Comparison of ENCODE assay signal across 1 cellular context in the genomic region with DNA sequence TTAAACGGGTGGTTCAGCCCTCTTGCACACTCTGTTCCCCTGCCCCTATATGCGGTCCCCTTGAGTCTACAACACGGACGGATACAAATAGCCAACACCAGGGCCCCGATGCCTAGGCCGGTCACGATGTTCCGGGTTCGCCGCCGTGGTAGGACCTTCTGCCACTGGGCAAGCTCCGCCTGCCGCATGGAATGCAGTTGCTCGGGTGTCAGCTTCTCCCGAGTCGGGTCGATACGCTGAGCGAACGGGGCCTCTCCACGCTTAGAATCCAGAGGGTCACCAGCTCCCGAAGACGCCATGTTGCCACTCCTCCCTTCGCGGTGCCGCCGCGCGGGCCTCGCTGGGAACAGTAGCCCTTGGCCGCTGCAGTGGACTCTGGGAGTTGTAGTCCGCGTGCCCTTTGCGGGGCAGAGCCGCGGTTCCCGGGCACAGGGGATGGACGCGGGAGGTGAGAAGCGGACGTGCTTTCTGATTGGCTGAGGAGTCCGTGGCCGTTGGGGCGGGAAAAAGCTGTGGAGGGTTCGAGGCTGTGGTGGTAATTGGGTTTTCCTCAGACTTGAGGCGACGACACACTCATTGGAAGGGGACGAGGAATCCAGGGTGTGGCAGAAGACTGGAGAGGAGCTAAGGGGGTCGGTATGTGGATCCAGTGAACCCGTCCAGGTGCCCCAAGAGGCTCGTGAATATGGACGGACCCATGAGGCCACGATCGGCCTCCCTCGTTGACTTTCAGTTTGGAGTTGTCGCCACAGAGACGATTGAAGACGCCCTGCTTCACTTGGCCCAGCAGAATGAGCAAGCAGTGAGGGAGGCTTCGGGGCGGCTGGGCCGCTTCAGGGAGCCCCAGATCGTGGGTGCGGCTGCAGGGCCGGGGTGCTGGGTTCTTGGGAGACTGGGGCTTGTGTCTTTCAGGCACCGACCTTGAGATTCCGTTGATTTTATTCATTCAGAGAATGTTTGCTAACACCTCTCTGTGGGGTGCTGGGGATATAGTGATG.
TF ChIP-seq lines count a peak whose summit lies in the region.

A gene with protein sequence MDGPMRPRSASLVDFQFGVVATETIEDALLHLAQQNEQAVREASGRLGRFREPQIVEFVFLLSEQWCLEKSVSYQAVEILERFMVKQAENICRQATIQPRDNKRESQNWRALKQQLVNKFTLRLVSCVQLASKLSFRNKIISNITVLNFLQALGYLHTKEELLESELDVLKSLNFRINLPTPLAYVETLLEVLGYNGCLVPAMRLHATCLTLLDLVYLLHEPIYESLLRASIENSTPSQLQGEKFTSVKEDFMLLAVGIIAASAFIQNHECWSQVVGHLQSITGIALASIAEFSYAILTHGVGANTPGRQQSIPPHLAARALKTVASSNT (plus strand): TSS at position 479 of the 998 bp plus-strand sequence. CDS start 207 bp downstream, at position 686.
A gene with protein sequence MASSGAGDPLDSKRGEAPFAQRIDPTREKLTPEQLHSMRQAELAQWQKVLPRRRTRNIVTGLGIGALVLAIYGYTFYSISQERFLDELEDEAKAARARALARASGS (minus strand): TSS at position 322 of the 998 bp plus-strand sequence. CDS start 23 bp downstream, at position 299.

TF ChIP-seq in GM12878, 131 proteins besides CTCF, POLR2A, EP300 and RAD21 (continues in another document):
- TF ChIP-seq BACH1 (IDR thresholded peaks at IDR 0.05; ENCODE audit: borderline replicate concordance) (0 out of 2 replicates have a peak, but pooled peaks have one; percentile 18), RBBP5 (conservative IDR thresholded peaks at IDR 0.05) (no peak), HDAC6 (IDR thresholded peaks at IDR 0.05; ENCODE audit: unreplicated experiment) (no peak), NR2F1 (conservative IDR thresholded peaks at IDR 0.05) (no peak), CHD4 (IDR thresholded peaks at IDR 0.05) (no peak), NR2C1 (IDR thresholded peaks at IDR 0.05) (peak; percentile 80), MTA3 (IDR thresholded peaks at IDR 0.05; ENCODE audit: borderline replicate concordance, low read length) (no peak), SP1 (IDR thresholded peaks at IDR 0.05; ENCODE audit: low read depth, low read length) (no peak), SMC3 (IDR thresholded peaks at IDR 0.05; ENCODE audit: borderline replicate concordance, low read length) (no peak), ASH2L (IDR thresholded peaks at IDR 0.05; ENCODE audit: borderline replicate concordance, low read depth) (no peak), RB1 (IDR thresholded peaks at IDR 0.05; ENCODE audit: borderline replicate concordance) (peak; percentile 70), CHD2 (IDR thresholded peaks at IDR 0.05; ENCODE audit: borderline replicate concordance, low read depth, low read length) (peak; percentile 62; the same call in 1 of the 2 replicates), SUZ12 (IDR thresholded peaks at IDR 0.05; ENCODE audit: unreplicated experiment) (no peak), BCLAF1 (IDR thresholded peaks at IDR 0.05) (no peak), TARDBP (IDR thresholded peaks at IDR 0.05; ENCODE audit: borderline replicate concordance) (peak; percentile 83), USF2 (IDR thresholded peaks at IDR 0.05; ENCODE audit: borderline replicate concordance, low read depth, low read length) (no peak), HDGF (IDR thresholded peaks at IDR 0.05) (peak; percentile 80), HSF1 (IDR thresholded peaks at IDR 0.05; ENCODE audit: low read depth, low read length) (no peak), RUNX3 (IDR thresholded peaks at IDR 0.05; ENCODE audit: low read length) (no peak), ZBED1 (IDR thresholded peaks at IDR 0.05; ENCODE audit: borderline replicate concordance) (no peak), DPF2 (IDR thresholded peaks at IDR 0.05) (no peak), BHLHE40 (IDR thresholded peaks at IDR 0.05; ENCODE audit: borderline replicate concordance in 1 of 2, low read depth in 2 of 2, low read length in 1 of 2) (peak in 1 of 2 experiments; percentile 44; a peak in 1 of 4 replicates), MEF2B (IDR thresholded peaks at IDR 0.05; ENCODE audit: partially characterized antibody, poor library complexity, severe bottlenecking) (peak; percentile 42), PAX8 (IDR thresholded peaks at IDR 0.05) (no peak), USF1 (IDR thresholded peaks at IDR 0.05; ENCODE audit: borderline replicate concordance, extremely low read length, insufficient read depth, low read depth, low read length) (no peak), MYB (IDR thresholded peaks at IDR 0.05; ENCODE audit: borderline replicate concordance, low read depth, low read length) (no peak)
- TF ChIP-seq, protein P1, sequence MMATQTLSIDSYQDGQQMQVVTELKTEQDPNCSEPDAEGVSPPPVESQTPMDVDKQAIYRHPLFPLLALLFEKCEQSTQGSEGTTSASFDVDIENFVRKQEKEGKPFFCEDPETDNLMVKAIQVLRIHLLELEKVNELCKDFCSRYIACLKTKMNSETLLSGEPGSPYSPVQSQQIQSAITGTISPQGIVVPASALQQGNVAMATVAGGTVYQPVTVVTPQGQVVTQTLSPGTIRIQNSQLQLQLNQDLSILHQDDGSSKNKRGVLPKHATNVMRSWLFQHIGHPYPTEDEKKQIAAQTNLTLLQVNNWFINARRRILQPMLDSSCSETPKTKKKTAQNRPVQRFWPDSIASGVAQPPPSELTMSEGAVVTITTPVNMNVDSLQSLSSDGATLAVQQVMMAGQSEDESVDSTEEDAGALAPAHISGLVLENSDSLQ (IDR thresholded peaks at IDR 0.05), result no peak
- TF ChIP-seq, protein P2, sequence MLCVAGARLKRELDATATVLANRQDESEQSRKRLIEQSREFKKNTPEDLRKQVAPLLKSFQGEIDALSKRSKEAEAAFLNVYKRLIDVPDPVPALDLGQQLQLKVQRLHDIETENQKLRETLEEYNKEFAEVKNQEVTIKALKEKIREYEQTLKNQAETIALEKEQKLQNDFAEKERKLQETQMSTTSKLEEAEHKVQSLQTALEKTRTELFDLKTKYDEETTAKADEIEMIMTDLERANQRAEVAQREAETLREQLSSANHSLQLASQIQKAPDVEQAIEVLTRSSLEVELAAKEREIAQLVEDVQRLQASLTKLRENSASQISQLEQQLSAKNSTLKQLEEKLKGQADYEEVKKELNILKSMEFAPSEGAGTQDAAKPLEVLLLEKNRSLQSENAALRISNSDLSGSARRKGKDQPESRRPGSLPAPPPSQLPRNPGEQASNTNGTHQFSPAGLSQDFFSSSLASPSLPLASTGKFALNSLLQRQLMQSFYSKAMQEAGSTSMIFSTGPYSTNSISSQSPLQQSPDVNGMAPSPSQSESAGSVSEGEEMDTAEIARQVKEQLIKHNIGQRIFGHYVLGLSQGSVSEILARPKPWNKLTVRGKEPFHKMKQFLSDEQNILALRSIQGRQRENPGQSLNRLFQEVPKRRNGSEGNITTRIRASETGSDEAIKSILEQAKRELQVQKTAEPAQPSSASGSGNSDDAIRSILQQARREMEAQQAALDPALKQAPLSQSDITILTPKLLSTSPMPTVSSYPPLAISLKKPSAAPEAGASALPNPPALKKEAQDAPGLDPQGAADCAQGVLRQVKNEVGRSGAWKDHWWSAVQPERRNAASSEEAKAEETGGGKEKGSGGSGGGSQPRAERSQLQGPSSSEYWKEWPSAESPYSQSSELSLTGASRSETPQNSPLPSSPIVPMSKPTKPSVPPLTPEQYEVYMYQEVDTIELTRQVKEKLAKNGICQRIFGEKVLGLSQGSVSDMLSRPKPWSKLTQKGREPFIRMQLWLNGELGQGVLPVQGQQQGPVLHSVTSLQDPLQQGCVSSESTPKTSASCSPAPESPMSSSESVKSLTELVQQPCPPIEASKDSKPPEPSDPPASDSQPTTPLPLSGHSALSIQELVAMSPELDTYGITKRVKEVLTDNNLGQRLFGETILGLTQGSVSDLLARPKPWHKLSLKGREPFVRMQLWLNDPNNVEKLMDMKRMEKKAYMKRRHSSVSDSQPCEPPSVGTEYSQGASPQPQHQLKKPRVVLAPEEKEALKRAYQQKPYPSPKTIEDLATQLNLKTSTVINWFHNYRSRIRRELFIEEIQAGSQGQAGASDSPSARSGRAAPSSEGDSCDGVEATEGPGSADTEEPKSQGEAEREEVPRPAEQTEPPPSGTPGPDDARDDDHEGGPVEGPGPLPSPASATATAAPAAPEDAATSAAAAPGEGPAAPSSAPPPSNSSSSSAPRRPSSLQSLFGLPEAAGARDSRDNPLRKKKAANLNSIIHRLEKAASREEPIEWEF (IDR thresholded peaks at IDR 0.05; ENCODE audit: insufficient replicate concordance, low read depth, low read length), result no peak
- TF ChIP-seq, protein P3, sequence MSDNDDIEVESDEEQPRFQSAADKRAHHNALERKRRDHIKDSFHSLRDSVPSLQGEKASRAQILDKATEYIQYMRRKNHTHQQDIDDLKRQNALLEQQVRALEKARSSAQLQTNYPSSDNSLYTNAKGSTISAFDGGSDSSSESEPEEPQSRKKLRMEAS (IDR thresholded peaks at IDR 0.05; ENCODE audit: low read depth, low read length), result peak; percentile 71; the same call in 1 of the 2 replicates
- TF ChIP-seq, protein P4, sequence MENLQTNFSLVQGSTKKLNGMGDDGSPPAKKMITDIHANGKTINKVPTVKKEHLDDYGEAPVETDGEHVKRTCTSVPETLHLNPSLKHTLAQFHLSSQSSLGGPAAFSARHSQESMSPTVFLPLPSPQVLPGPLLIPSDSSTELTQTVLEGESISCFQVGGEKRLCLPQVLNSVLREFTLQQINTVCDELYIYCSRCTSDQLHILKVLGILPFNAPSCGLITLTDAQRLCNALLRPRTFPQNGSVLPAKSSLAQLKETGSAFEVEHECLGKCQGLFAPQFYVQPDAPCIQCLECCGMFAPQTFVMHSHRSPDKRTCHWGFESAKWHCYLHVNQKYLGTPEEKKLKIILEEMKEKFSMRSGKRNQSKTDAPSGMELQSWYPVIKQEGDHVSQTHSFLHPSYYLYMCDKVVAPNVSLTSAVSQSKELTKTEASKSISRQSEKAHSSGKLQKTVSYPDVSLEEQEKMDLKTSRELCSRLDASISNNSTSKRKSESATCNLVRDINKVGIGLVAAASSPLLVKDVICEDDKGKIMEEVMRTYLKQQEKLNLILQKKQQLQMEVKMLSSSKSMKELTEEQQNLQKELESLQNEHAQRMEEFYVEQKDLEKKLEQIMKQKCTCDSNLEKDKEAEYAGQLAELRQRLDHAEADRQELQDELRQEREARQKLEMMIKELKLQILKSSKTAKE (IDR thresholded peaks at IDR 0.05; ENCODE audit: low read depth, poor library complexity, severe bottlenecking), result no peak
- TF ChIP-seq, protein P5, sequence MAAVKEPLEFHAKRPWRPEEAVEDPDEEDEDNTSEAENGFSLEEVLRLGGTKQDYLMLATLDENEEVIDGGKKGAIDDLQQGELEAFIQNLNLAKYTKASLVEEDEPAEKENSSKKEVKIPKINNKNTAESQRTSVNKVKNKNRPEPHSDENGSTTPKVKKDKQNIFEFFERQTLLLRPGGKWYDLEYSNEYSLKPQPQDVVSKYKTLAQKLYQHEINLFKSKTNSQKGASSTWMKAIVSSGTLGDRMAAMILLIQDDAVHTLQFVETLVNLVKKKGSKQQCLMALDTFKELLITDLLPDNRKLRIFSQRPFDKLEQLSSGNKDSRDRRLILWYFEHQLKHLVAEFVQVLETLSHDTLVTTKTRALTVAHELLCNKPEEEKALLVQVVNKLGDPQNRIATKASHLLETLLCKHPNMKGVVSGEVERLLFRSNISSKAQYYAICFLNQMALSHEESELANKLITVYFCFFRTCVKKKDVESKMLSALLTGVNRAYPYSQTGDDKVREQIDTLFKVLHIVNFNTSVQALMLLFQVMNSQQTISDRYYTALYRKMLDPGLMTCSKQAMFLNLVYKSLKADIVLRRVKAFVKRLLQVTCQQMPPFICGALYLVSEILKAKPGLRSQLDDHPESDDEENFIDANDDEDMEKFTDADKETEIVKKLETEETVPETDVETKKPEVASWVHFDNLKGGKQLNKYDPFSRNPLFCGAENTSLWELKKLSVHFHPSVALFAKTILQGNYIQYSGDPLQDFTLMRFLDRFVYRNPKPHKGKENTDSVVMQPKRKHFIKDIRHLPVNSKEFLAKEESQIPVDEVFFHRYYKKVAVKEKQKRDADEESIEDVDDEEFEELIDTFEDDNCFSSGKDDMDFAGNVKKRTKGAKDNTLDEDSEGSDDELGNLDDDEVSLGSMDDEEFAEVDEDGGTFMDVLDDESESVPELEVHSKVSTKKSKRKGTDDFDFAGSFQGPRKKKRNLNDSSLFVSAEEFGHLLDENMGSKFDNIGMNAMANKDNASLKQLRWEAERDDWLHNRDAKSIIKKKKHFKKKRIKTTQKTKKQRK (IDR thresholded peaks at IDR 0.05; ENCODE audit: low read depth, low read length), result no peak
